Comparison of ENCODE assay signal across 14 cellular contexts in genomic region chr6:139152088-139152891, GRCh38. TPM values are rescaled to one million over a fixed set of nuclear protein-coding genes. Genes with fewer than 3 reads are reported as not detected.
A peak's percentile ranks its signal among the peaks of the same experiment; 100 is the strongest.
DNase-seq lines count a peak whose midpoint lies in the region; ATAC-seq, FAIRE-seq and TF ChIP-seq lines count a peak whose summit lies in the region.
"Had no signal": no experiment of that assay in that cellular context is flagged by ENCODE, and none has a peak within 500 bp of the region (broad histone marks: within the 10 kb centered on the region; RNA-seq: fewer than 3 reads in every experiment).

No MANE protein-coding gene starts in this region.

- peak; percentile 52 for DNase-seq in AG04450 (ENCODE audit: low read depth, low spot score)
- DNase-seq in H4 (ENCODE audit: low spot score), result peak; percentile 43
- no peak for DNase-seq in activated CD8-positive, alpha-beta T cell treated with anti-CD3 and anti-CD28 coated beads, Interleukin-2, amount 10 ng/mL, durations not matched to agents 7 days and 5 days
- no peak for DNase-seq in OCI-M2 (lab: John Stamatoyannopoulos, UW; ENCODE audit: unreplicated experiment)
- DNase-seq in cerebellar cortex (ENCODE audit: low spot score), result no peak
- no peak for DNase-seq in RPMI8226
- no peak for DNase-seq in hypothalamus (lab: John Stamatoyannopoulos, UW)
- DNase-seq: activated CD4-positive, CD25-positive, alpha-beta regulatory T cell treated with anti-CD3 and anti-CD28 coated beads, Interleukin-2, amount 50 U/mL, for 72 hours; NCI-H226 had no signal

- H3K4me1 Mint-ChIP-seq in activated CD8-positive, alpha-beta T cell treated with anti-CD3 and anti-CD28 coated beads, Interleukin-2, amount 10 ng/mL, durations not matched to agents 7 days and 5 days (ENCODE audit: low read depth), result peaks cover 82% of the 10 kb centered on the region

- no peak overlapping the region for H3K4me3 ChIP-seq in AG04450 (ENCODE audit: low read depth, low read length)
- H3K4me3 ChIP-seq: ascending aorta had no signal

- ATAC-seq in activated CD8-positive, alpha-beta T cell treated with anti-CD3 and anti-CD28 coated beads, Interleukin-2, amount 10 ng/mL, durations not matched to agents 7 days and 5 days, result peak; percentile 52
- ATAC-seq: Right ventricle myocardium inferior had no signal

- peak; percentile 83 for FAIRE-seq in islet of Langerhans (lab: Jason Lieb, UNC)
- FAIRE-seq: H54 had no signal

- POLR2A ChIA-PET in AG04450 (lab: Yijun Ruan, JAX), result interaction anchor here (0.7 kb wide), 1 partner anchor 192 kb away, joined by 4 read pairs; no protein-coding TSS in a partner anchor
- POLR2A ChIA-PET in activated CD8-positive, alpha-beta T cell treated with anti-CD3 and anti-CD28 coated beads, Interleukin-2, amount 10 ng/mL, durations not matched to agents 7 days and 5 days (lab: Charles Lee), result interaction anchor here (0.6 to 2.6 kb wide), 6 partner anchors 10 to 171 kb away, joined by 3 to 8 read pairs (median 4); no protein-coding TSS in a partner anchor

- H3K9me3 Mint-ChIP-seq in activated CD8-positive, alpha-beta T cell treated with anti-CD3 and anti-CD28 coated beads, Interleukin-2, amount 10 ng/mL, durations not matched to agents 7 days and 5 days (ENCODE audit: insufficient read depth), result no peaks in the 10 kb centered on the region

- TF ChIP-seq CTCF in AG04450 (IDR thresholded peaks at IDR 0.05; ENCODE audit: low read depth, low read length), result no peak

- H3K27ac ChIP-seq in AG04450 (ENCODE audit: low read depth, low read length), result no peak overlapping the region
- H3K27ac ChIP-seq: ascending aorta, C4-2B had no signal

- no peaks in the 10 kb centered on the region for H3K27me3 Mint-ChIP-seq in activated CD8-positive, alpha-beta T cell treated with anti-CD3 and anti-CD28 coated beads, Interleukin-2, amount 10 ng/mL, durations not matched to agents 7 days and 5 days (ENCODE audit: low read depth)

- no peaks in the 10 kb centered on the region for H3K9me3 ChIP-seq in AG04450 (ENCODE audit: control insufficient read depth, insufficient read depth, low read length)
- H3K9me3 ChIP-seq: ascending aorta had no signal

- peaks cover 41% of the 10 kb centered on the region for H3K36me3 Mint-ChIP-seq in activated CD8-positive, alpha-beta T cell treated with anti-CD3 and anti-CD28 coated beads, Interleukin-2, amount 10 ng/mL, durations not matched to agents 7 days and 5 days (ENCODE audit: low read depth)

- CTCF ChIA-PET in AG04450 (lab: Charles Lee), result interaction anchor here (1.0 to 1.1 kb wide), 3 partner anchors 15 to 562 kb away, joined by 3 read pairs; no protein-coding TSS in a partner anchor
- CTCF ChIA-PET in activated CD8-positive, alpha-beta T cell treated with anti-CD3 and anti-CD28 coated beads, Interleukin-2, amount 10 ng/mL, durations not matched to agents 7 days and 5 days (lab: Charles Lee), result interaction anchor here (0.9 to 4.3 kb wide), 10 partner anchors 9 to 213 kb away, joined by 3 to 24 read pairs (median 4); no protein-coding TSS in a partner anchor

- peak overlapping the region; percentile 47 for H3K4me3 Mint-ChIP-seq in activated CD8-positive, alpha-beta T cell treated with anti-CD3 and anti-CD28 coated beads, Interleukin-2, amount 10 ng/mL, durations not matched to agents 7 days and 5 days

- peak overlapping the region; percentile 73 for H3K27ac Mint-ChIP-seq in activated CD8-positive, alpha-beta T cell treated with anti-CD3 and anti-CD28 coated beads, Interleukin-2, amount 10 ng/mL, durations not matched to agents 7 days and 5 days

- H3K27me3 ChIP-seq in AG04450 (ENCODE audit: control insufficient read depth, insufficient read depth, low read length), result no peaks in the 10 kb centered on the region
- H3K27me3 ChIP-seq: ascending aorta had no signal

RNA-seq across cellular contexts. Expression of gene HECA, which starts 17.4 kb away (rescaled TPM):
- 8.4 and 10.6 TPM in 2 replicates for polyA plus RNA-seq in AG04450 (2011; rRNA removed)
- polyA minus RNA-seq in AG04450 (2011; rRNA and poly(A)+ RNA removed), result 14.1 and 17.1 TPM in 2 replicates
- total RNA-seq in H4 (2014; rRNA removed; shearing (Covaris generic)), result 2.9 and 3.0 TPM in 2 replicates
- total RNA-seq in activated CD8-positive, alpha-beta T cell treated with anti-CD3 and anti-CD28 coated beads, Interleukin-2, amount 10 ng/mL, durations not matched to agents 7 days and 5 days, result 10 to 100 TPM; 33.9 to 34.4 TPM

Comparison
In these comparisons a context has a peak if more than half of its experiments do, and no peak if none do; other contexts are left out.
1. DNase-seq: peak in AG04450 (single experiment) and H4 (single experiment); none in activated CD8-positive, alpha-beta T cell treated with anti-CD3 and anti-CD28 coated beads, Interleukin-2, amount 10 ng/mL, durations not matched to agents 7 days and 5 days (single experiment), OCI-M2 (single experiment), cerebellar cortex (single experiment), RPMI8226 (single experiment) and hypothalamus (0 of 51).